Comparison of ENCODE assay signal across 8 cellular contexts in the genomic region with DNA sequence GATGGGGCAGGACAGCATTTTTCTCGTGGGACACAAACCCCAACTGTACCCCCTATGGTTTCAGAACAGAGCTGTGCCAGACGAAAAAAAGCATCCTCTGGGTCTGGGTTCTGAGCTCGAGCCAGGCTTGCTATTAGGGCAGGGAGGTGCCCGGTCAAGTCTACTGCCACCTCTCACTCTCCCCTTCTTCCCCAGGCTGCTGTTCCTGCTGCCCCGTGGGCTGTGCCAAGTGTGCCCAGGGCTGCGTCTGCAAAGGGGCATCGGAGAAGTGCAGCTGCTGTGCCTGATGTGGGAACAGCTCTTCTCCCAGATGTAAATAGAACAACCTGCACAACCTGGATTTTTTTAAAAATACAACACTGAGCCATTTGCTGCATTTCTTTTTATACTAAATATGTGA. TPM values are rescaled to one million over a fixed set of nuclear protein-coding genes. Genes with fewer than 3 reads are reported as not detected.
DNase-seq lines count a peak whose midpoint lies in the region; ATAC-seq and TF ChIP-seq lines count a peak whose summit lies in the region.

No MANE protein-coding gene starts in this region.

- ATAC-seq in right cardiac atrium = no peak
- ATAC-seq in HG03460 (IDR thresholded peaks at IDR 0.05; ENCODE audit: unreplicated experiment) = no peak

- TF ChIP-seq CTCF in adrenal gland (IDR thresholded peaks at IDR 0.05) = no peak

- H3K36me3 ChIP-seq in MG63 (no peaks in the 10 kb centered on the region), adrenal gland (replicated peaks in 1 of 2) (no peaks in the 10 kb centered on the region), skeletal muscle tissue (ENCODE audit: control insufficient read depth in 3 of 3, insufficient read depth in 3 of 3, low read length in 3 of 3) (no peaks in the 10 kb centered on the region)

- H3K27ac ChIP-seq in adrenal gland = peak overlapping the region; percentile 85 to 99 (median 94)
- peak overlapping the region; percentile 94 for H3K27ac ChIP-seq in right cardiac atrium (ENCODE audit: low read length)
- peak overlapping the region; percentile 90 for H3K27ac ChIP-seq in skeletal muscle tissue (ENCODE audit: low read depth, low read length)

- H3K9me3 ChIP-seq in MG63 = no peaks in the 10 kb centered on the region
- no peaks in the 10 kb centered on the region for H3K9me3 ChIP-seq in adrenal gland (replicated peaks in 1 of 3)
- H3K9me3 ChIP-seq in right cardiac atrium (ENCODE audit: control insufficient read depth, low read length) = no peaks in the 10 kb centered on the region
- no peaks in the 10 kb centered on the region for H3K9me3 ChIP-seq in skeletal muscle tissue (ENCODE audit: control insufficient read depth in 3 of 3, low read length in 3 of 3)

- peak overlapping the region; percentile 88 to 98 (median 97) for H3K9ac ChIP-seq in skeletal muscle tissue (ENCODE audit: low read depth in 1 of 3, low read length in 3 of 3)

- intact Hi-C loops in adrenal gland (cut with DNase I) (no loop called here), right cardiac atrium (cut with DNase I) (no loop called here)

- DNase-seq in MG63 = no peak
- peak in 2 of 7 donors; percentile 32 to 38 for DNase-seq in adrenal gland
- no peak for DNase-seq in right cardiac atrium
- no peak for DNase-seq in NCI-H226
- DNase-seq in DMS 273 (lab: John Stamatoyannopoulos, UW; ENCODE audit: unreplicated experiment) = no peak
- no peak for DNase-seq in NCI-H146 treated with DMSO at 0.1 percent for 48 hours (lab: John Stamatoyannopoulos, UW; ENCODE audit: unreplicated experiment)

- H3K27me3 ChIP-seq in MG63 (no peaks in the 10 kb centered on the region), adrenal gland (no peaks in the 10 kb centered on the region), right cardiac atrium (ENCODE audit: control insufficient read depth, insufficient read depth) (no peaks in the 10 kb centered on the region), skeletal muscle tissue (ENCODE audit: control insufficient read depth in 3 of 3, insufficient read depth in 3 of 3, low read length in 3 of 3) (no peaks in the 10 kb centered on the region)

- peak overlapping the region; percentile 49 for H3K4me3 ChIP-seq in MG63
- H3K4me3 ChIP-seq in adrenal gland = peak overlapping the region in 3 of 4 donors; percentile 2 to 68 (median 62)
- H3K4me3 ChIP-seq in right cardiac atrium (ENCODE audit: low read length) = peak overlapping the region; percentile 7
- peak overlapping the region; percentile 88 to 95 (median 90) for H3K4me3 ChIP-seq in skeletal muscle tissue (ENCODE audit: low read length in 3 of 3)

- WGBS in adrenal gland, 4 donors = 23 to 55% (median 45%) methylated on average over 7 of the region's 7 CpGs
- 64% methylated on average over 7 of the region's 7 CpGs for WGBS in right cardiac atrium

- H3K4me1 ChIP-seq in adrenal gland (replicated peaks in 1 of 2) (peaks cover 13 to 17% of the 10 kb centered on the region in 2 donors), right cardiac atrium (ENCODE audit: control insufficient read depth, insufficient read depth, low read length) (peaks cover 5% of the 10 kb centered on the region), skeletal muscle tissue (ENCODE audit: control insufficient read depth in 3 of 3, insufficient read depth in 3 of 3, low read length in 3 of 3) (peaks cover 30 to 42% (median 39%) of the 10 kb centered on the region in 3 donors)

- TF ChIP-seq POLR2A in adrenal gland (IDR thresholded peaks at IDR 0.05) = no peak

RNA-seq across cellular contexts. Expression of a gene that starts 1.1 kb away (rescaled TPM):
- total RNA-seq in MG63 (2014; rRNA removed; shearing (Covaris generic); ENCODE audit: low replicate concordance) = 49.5 and 203 TPM in 2 replicates
- total RNA-seq in adrenal gland (1,000 to 10,000 TPM in 1 of 8 donors, 100 to 1,000 TPM in 7; 126 to 1,395 (median 358) TPM), right cardiac atrium (10 to 100 TPM; 58.7 to 88.4 (median 68.4) TPM), skeletal muscle tissue (18.8 TPM)
- polyA plus RNA-seq in adrenal gland (1,000 to 10,000 TPM in 1 of 3 donors, 100 to 1,000 TPM in 2; 452 to 1,382 (median 541) TPM), right cardiac atrium (129 TPM)

RNA-seq across cellular contexts. Expression of a gene that starts 5.8 kb away (rescaled TPM):
- total RNA-seq in MG63 (2014; rRNA removed; shearing (Covaris generic); ENCODE audit: low replicate concordance) = 5.2 and 26.7 TPM in 2 replicates
- total RNA-seq in adrenal gland = 10 to 100 TPM in 4 of 8 donors, 1 to 10 TPM in 4; 5.1 to 14.4 (median 10.6) TPM
- polyA plus RNA-seq in adrenal gland = 10 to 100 TPM in 1 of 3 donors, 1 to 10 TPM in 2; 6.0 to 50.3 (median 8.0) TPM
- total RNA-seq in right cardiac atrium = 10 to 100 TPM in 1 of 4 donors, 1 to 10 TPM in 3; 3.0 to 26.7 (median 6.6) TPM
- polyA plus RNA-seq in right cardiac atrium = 18.0 TPM
- total RNA-seq in skeletal muscle tissue = 2.1 TPM

RNA-seq across cellular contexts. Expression of a gene that starts 11.8 kb away (rescaled TPM):
- total RNA-seq in MG63 (2014; rRNA removed; shearing (Covaris generic); ENCODE audit: low replicate concordance) = not detected in 2 replicates
- total RNA-seq in adrenal gland (10 to 100 TPM in 4 of 8 donors, 1 to 10 TPM in 3, not detected in 1; 6.9 to 85.1 (median 12.4) TPM), right cardiac atrium (10 to 100 TPM in 1 of 4 donors, 1 to 10 TPM in 3; 1.6 to 27.5 (median 6.0) TPM), skeletal muscle tissue (not detected)
- polyA plus RNA-seq in adrenal gland (100 to 1,000 TPM in 2 of 3 donors, 10 to 100 TPM in 1; 16.5 to 273 (median 100) TPM), right cardiac atrium (73.4 TPM)

RNA-seq across cellular contexts. Expression of a gene that starts 18.3 kb away (rescaled TPM):
- 115 and 538 TPM in 2 replicates for total RNA-seq in MG63 (2014; rRNA removed; shearing (Covaris generic); ENCODE audit: low replicate concordance)
- 1,000 to 10,000 TPM in 3 of 8 donors, 100 to 1,000 TPM in 4, 10 to 100 TPM in 1; 43.8 to 6,828 (median 533) TPM for total RNA-seq in adrenal gland
- 1,000 to 10,000 TPM in 1 of 3 donors, 100 to 1,000 TPM in 2; 442 to 2,904 (median 888) TPM for polyA plus RNA-seq in adrenal gland
- total RNA-seq in right cardiac atrium = 100 to 1,000 TPM in 1 of 4 donors, 10 to 100 TPM in 3; 55.6 to 154 (median 83.4) TPM
- 140 TPM for polyA plus RNA-seq in right cardiac atrium
- total RNA-seq in skeletal muscle tissue = 2.1 TPM

RNA-seq across cellular contexts. Expression of a gene that starts 25.0 kb away (rescaled TPM):
- total RNA-seq in MG63 (2014; rRNA removed; shearing (Covaris generic); ENCODE audit: low replicate concordance) = not detected in 2 replicates
- not detected for total RNA-seq in adrenal gland
- polyA plus RNA-seq in adrenal gland = not detected
- total RNA-seq in right cardiac atrium = not detected
- not detected for polyA plus RNA-seq in right cardiac atrium
- not detected for total RNA-seq in skeletal muscle tissue

Comparison
In these comparisons a context has a peak if more than half of its experiments do, and no peak if none do; other contexts are left out.
1. H3K4me3 ChIP-seq: peak in every context shown above with its lines; median percentile 90 in skeletal muscle tissue; 62 in adrenal gland; 49 in MG63; 7 in right cardiac atrium.